ENCODE assay signal across 6 cellular contexts in the genomic region with DNA sequence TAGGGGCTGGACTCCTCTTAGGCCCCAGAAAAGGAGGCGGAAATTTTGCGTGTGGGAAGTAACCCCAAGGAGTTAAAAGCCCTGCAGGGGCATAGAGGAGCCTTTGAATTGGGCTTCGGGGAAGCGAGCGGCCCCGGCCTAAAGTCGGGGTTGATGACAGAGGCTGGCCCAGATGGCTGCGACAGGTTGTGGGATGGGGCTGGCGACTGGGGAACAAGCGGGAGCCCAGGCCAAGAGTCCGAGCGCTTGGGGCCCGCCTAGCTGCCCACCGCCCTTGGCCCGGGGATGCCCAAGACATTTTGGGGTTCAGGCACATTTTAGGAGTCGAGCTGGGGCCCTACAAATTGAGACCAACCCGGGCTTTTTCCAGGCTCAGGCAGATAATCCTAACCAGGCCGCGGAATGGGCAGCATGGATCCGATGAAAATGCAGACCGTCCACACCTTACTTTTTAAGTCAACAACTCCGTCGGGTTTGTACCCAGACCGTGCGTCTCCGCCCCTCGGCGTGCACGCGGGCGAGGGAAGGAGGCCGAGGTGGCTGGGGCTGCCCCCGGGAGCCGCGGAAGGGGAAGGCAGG. TPM values are rescaled to one million over a fixed set of nuclear protein-coding genes. Genes with fewer than 3 reads are reported as not detected.
A peak's percentile ranks its signal among the peaks of the same experiment; 100 is the strongest.
DNase-seq lines count a peak whose midpoint lies in the region; ATAC-seq and TF ChIP-seq lines count a peak whose summit lies in the region.

No MANE protein-coding gene starts in this region.

- H3K4me1 Mint-ChIP-seq in CD8-positive, alpha-beta T cell (ENCODE audit: low read depth): peaks cover 10% of the 10 kb centered on the region
- peaks cover 16% of the 10 kb centered on the region for H3K4me1 Mint-ChIP-seq in activated CD8-positive, alpha-beta T cell treated with anti-CD3 and anti-CD28 coated beads, Interleukin-2, amount 10 ng/mL, durations not matched to agents 7 days and 5 days (ENCODE audit: low read depth)

- H3K27me3 Mint-ChIP-seq in CD8-positive, alpha-beta T cell (ENCODE audit: low read depth): peaks cover 29% of the 10 kb centered on the region
- H3K27me3 Mint-ChIP-seq in activated CD8-positive, alpha-beta T cell treated with anti-CD3 and anti-CD28 coated beads, Interleukin-2, amount 10 ng/mL, durations not matched to agents 7 days and 5 days (ENCODE audit: low read depth): peaks cover 42% of the 10 kb centered on the region

- peaks cover 16% of the 10 kb centered on the region for H3K27me3 ChIP-seq in CD8-positive, alpha-beta T cell (ENCODE audit: insufficient read depth, low read length)

- H3K9me3 Mint-ChIP-seq in CD8-positive, alpha-beta T cell: no peaks in the 10 kb centered on the region
- H3K9me3 Mint-ChIP-seq in activated CD8-positive, alpha-beta T cell treated with anti-CD3 and anti-CD28 coated beads, Interleukin-2, amount 10 ng/mL, durations not matched to agents 7 days and 5 days (ENCODE audit: insufficient read depth): no peaks in the 10 kb centered on the region

- no peaks in the 10 kb centered on the region for H3K36me3 ChIP-seq in CD8-positive, alpha-beta T cell (ENCODE audit: insufficient read depth, low read length)

- no peak overlapping the region for H3K27ac Mint-ChIP-seq in CD8-positive, alpha-beta T cell
- no peak overlapping the region for H3K27ac Mint-ChIP-seq in activated CD8-positive, alpha-beta T cell treated with anti-CD3 and anti-CD28 coated beads, Interleukin-2, amount 10 ng/mL, durations not matched to agents 7 days and 5 days

- intact Hi-C loops in CD8-positive, alpha-beta T cell (cut with DNase I, micrococcal nuclease): no loop called here

- H3K9me3 ChIP-seq in CD8-positive, alpha-beta T cell (ENCODE audit: low read length): no peaks in the 10 kb centered on the region

- peak overlapping the region; percentile 55 for H3K4me3 Mint-ChIP-seq in CD8-positive, alpha-beta T cell
- peak overlapping the region; percentile 40 for H3K4me3 Mint-ChIP-seq in activated CD8-positive, alpha-beta T cell treated with anti-CD3 and anti-CD28 coated beads, Interleukin-2, amount 10 ng/mL, durations not matched to agents 7 days and 5 days

- peaks cover 23% of the 10 kb centered on the region for H3K4me1 ChIP-seq in CD8-positive, alpha-beta T cell (ENCODE audit: insufficient read depth, low read length)

- no peak for DNase-seq in CD8-positive, alpha-beta T cell
- no peak for DNase-seq in activated CD8-positive, alpha-beta T cell treated with anti-CD3 and anti-CD28 coated beads, Interleukin-2, amount 10 ng/mL, durations not matched to agents 7 days and 5 days
- DNase-seq in medulla oblongata (ENCODE audit: extremely low spot score): peak; percentile 28
- DNase-seq in superior temporal gyrus (ENCODE audit: extremely low spot score): no peak

- no peak for ATAC-seq in CD8-positive, alpha-beta T cell
- no peak for ATAC-seq in activated CD8-positive, alpha-beta T cell treated with anti-CD3 and anti-CD28 coated beads, Interleukin-2, amount 10 ng/mL, durations not matched to agents 7 days and 5 days
- ATAC-seq in GM18870 (IDR thresholded peaks at IDR 0.05; ENCODE audit: unreplicated experiment) (no peak), GM21825 (IDR thresholded peaks at IDR 0.05; ENCODE audit: unreplicated experiment) (no peak)

- CTCF ChIA-PET in CD8-positive, alpha-beta T cell (lab: Charles Lee): interaction anchor here (0.9 kb wide), 1 partner anchor 17 kb away, joined by 3 read pairs; a partner anchor contains a TSS
- CTCF ChIA-PET in activated CD8-positive, alpha-beta T cell treated with anti-CD3 and anti-CD28 coated beads, Interleukin-2, amount 10 ng/mL, durations not matched to agents 7 days and 5 days (lab: Charles Lee): interaction anchor here (1.2 to 1.3 kb wide), 2 partner anchors 19 to 191 kb away, joined by 3 read pairs; no protein-coding TSS in a partner anchor

- no peaks in the 10 kb centered on the region for H3K36me3 Mint-ChIP-seq in CD8-positive, alpha-beta T cell
- H3K36me3 Mint-ChIP-seq in activated CD8-positive, alpha-beta T cell treated with anti-CD3 and anti-CD28 coated beads, Interleukin-2, amount 10 ng/mL, durations not matched to agents 7 days and 5 days (ENCODE audit: low read depth): no peaks in the 10 kb centered on the region

- peak overlapping the region; percentile 37 for H3K4me3 ChIP-seq in CD8-positive, alpha-beta T cell (ENCODE audit: low read depth, low read length)

- H3K27ac ChIP-seq in CD8-positive, alpha-beta T cell (ENCODE audit: low read depth, low read length): no peak overlapping the region

- no peak for TF ChIP-seq CTCF in CD8-positive, alpha-beta T cell (IDR thresholded peaks at IDR 0.05)

- POLR2A ChIA-PET in CD8-positive, alpha-beta T cell (lab: Charles Lee): interaction anchor here (2.2 kb wide), 1 partner anchor 19 kb away, joined by 5 read pairs; a partner anchor contains a TSS
- POLR2A ChIA-PET in activated CD8-positive, alpha-beta T cell treated with anti-CD3 and anti-CD28 coated beads, Interleukin-2, amount 10 ng/mL, durations not matched to agents 7 days and 5 days (lab: Charles Lee): interaction anchor here (0.6 kb wide), 1 partner anchor 40 kb away, joined by 3 read pairs; no protein-coding TSS in a partner anchor

RNA-seq across cellular contexts. Expression of a gene that starts 0.5 kb away (rescaled TPM):
- total RNA-seq in CD8-positive, alpha-beta T cell: under 1 TPM; 0.42 to 0.54 TPM
- total RNA-seq in activated CD8-positive, alpha-beta T cell treated with anti-CD3 and anti-CD28 coated beads, Interleukin-2, amount 10 ng/mL, durations not matched to agents 7 days and 5 days: under 1 TPM; 0.37 to 0.57 TPM

RNA-seq across cellular contexts. Expression of a gene that starts 13.7 kb away (rescaled TPM):
- 10 to 100 TPM; 47.9 to 52.9 TPM for total RNA-seq in CD8-positive, alpha-beta T cell
- 10 to 100 TPM; 25.7 to 29.1 TPM for total RNA-seq in activated CD8-positive, alpha-beta T cell treated with anti-CD3 and anti-CD28 coated beads, Interleukin-2, amount 10 ng/mL, durations not matched to agents 7 days and 5 days

RNA-seq across cellular contexts. Expression of a gene that starts 17.0 kb away (rescaled TPM):
- 10 to 100 TPM; 68.5 to 70.6 TPM for total RNA-seq in CD8-positive, alpha-beta T cell
- 10 to 100 TPM; 34.0 to 34.3 TPM for total RNA-seq in activated CD8-positive, alpha-beta T cell treated with anti-CD3 and anti-CD28 coated beads, Interleukin-2, amount 10 ng/mL, durations not matched to agents 7 days and 5 days

RNA-seq across cellular contexts. Expression of a gene that starts 19.7 kb away (rescaled TPM):
- 10 to 100 TPM; 18.4 to 19.8 TPM for total RNA-seq in CD8-positive, alpha-beta T cell
- total RNA-seq in activated CD8-positive, alpha-beta T cell treated with anti-CD3 and anti-CD28 coated beads, Interleukin-2, amount 10 ng/mL, durations not matched to agents 7 days and 5 days: 10 to 100 TPM; 93.7 to 96.9 TPM

RNA-seq across cellular contexts. Expression of a gene that starts 19.8 kb away (rescaled TPM):
- 1 to 10 TPM in 1 of 2 experiments, under 1 TPM in 1; 0.75 to 1.8 TPM for total RNA-seq in CD8-positive, alpha-beta T cell
- 1 to 10 TPM; 1.5 TPM for total RNA-seq in activated CD8-positive, alpha-beta T cell treated with anti-CD3 and anti-CD28 coated beads, Interleukin-2, amount 10 ng/mL, durations not matched to agents 7 days and 5 days
